In the genomic region with DNA sequence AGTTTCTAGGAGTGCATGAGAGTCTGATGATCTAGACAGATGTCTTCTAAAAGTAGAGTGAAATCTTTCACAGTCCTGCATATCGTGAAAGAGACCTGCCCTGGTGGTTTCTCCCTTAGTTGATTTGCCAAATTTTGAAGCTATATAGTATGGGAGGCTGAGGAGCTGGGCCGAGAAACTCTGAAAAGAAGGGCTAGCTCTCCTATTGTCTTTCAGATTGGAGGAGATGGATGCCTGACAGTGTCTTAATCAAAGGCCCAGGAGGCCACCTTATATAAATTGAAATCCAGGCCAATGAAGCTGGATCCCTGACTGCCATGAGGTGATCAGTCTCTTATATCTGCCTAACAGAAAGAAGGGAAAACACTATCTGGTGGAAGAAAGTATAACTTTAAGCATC, we compare ENCODE assay signal across 33 cellular contexts. TPM values are rescaled to one million over a fixed set of nuclear protein-coding genes. Genes with fewer than 3 reads are reported as not detected.
"Had no signal": no experiment of that assay in that cellular context is flagged by ENCODE, and none has a peak within 500 bp of the region (broad histone marks: within the 10 kb centered on the region; RNA-seq: fewer than 3 reads in every experiment).

No MANE protein-coding gene starts in this region.

- H3K4me3 Mint-ChIP-seq: mesothelial cell of epicardium; naive B cell; natural killer cell; nephron progenitor cell; neural progenitor cell; stimulated activated naive B cell treated with anti-CD40 and anti-IgM and Interleukin-4, amounts not matched to agents 10 μg/mL and 1 μg/mL and 100 μg/mL, for 72 hours had no signal

- H3K79me2 ChIP-seq: hepatocyte had no signal

- H3K9me3 ChIP-seq: neutrophil, right lobe of liver, upper lobe of right lung had no signal

- FAIRE-seq: urothelium cell line had no signal

- H3K4me1 Mint-ChIP-seq: mesothelial cell of epicardium, natural killer cell, nephron progenitor cell, neural progenitor cell had no signal

- H3K27ac ChIP-seq: hepatocyte, left ventricle myocardium inferior, neural progenitor cell, neutrophil, right atrium auricular region, right lobe of liver, suprapubic skin, thoracic aorta, tibial artery, upper lobe of right lung had no signal

- H3K27ac Mint-ChIP-seq: mesothelial cell of epicardium; natural killer cell; nephron progenitor cell; neural progenitor cell; progenitor cell of endocrine pancreas; stimulated activated naive B cell treated with anti-CD40 and anti-IgM and Interleukin-4, amounts not matched to agents 10 μg/mL and 1 μg/mL and 100 μg/mL, for 72 hours had no signal

- H3K4me1 ChIP-seq: left ventricle myocardium inferior, neural progenitor cell, right atrium auricular region, right lobe of liver, suprapubic skin, tibial artery, upper lobe of right lung had no signal

- H3K36me3 Mint-ChIP-seq: neural progenitor cell had no signal

- H3K36me3 ChIP-seq: left ventricle myocardium inferior, neural progenitor cell, neutrophil, right atrium auricular region, right lobe of liver, suprapubic skin, thoracic aorta, tibial artery, upper lobe of right lung had no signal

- ATAC-seq: natural killer cell; right lobe of liver; stimulated activated naive B cell treated with anti-CD40 and anti-IgM and Interleukin-4, amounts not matched to agents 10 μg/mL and 1 μg/mL and 100 μg/mL, for 72 hours; stimulated activated naive CD8-positive, alpha-beta T cell treated with anti-CD3 and anti-CD28 coated beads, Interleukin-15, Interleukin-2, amounts not matched to agents 100 U/mL and 50 U/mL, for 24 hours; upper lobe of right lung had no signal

- H3K4me3 ChIP-seq: hepatocyte, left ventricle myocardium inferior, lung, neural progenitor cell, right atrium auricular region, right lobe of liver, smooth muscle cell, suprapubic skin, thoracic aorta, tibial artery, upper lobe of right lung had no signal

- H3K27me3 Mint-ChIP-seq: naive B cell; progenitor cell of endocrine pancreas; stimulated activated naive B cell treated with anti-CD40 and anti-IgM and Interleukin-4, amounts not matched to agents 10 μg/mL and 1 μg/mL and 100 μg/mL, for 72 hours had no signal

- H3K4me2 ChIP-seq: hepatocyte, neural progenitor cell, smooth muscle cell had no signal

- H3K27me3 ChIP-seq: hepatocyte, neural progenitor cell, neutrophil, right atrium auricular region, right lobe of liver, suprapubic skin, tibial artery, upper lobe of right lung had no signal

- DNase-seq: islet precursor cell; left ventricle myocardium inferior; mesendoderm; naive B cell; natural killer cell; nephron progenitor cell; occipital lobe; right lobe of liver; stimulated activated CD4-positive, alpha-beta T cell treated with anti-CD3 and anti-CD28 coated beads, Interleukin-1b, Interleukin-23, amount 100 ng/mL, for 48 hours; stimulated activated CD4-positive, alpha-beta T cell treated with anti-CD3 and anti-CD28 coated beads, Interleukin-2, amount 100 ng/mL, for 48 hours; stimulated activated CD4-positive, alpha-beta T cell treated with anti-CD3 and anti-CD28 coated beads, Interleukin-4, amount 100 ng/mL, for 4 hours; stimulated activated CD8-positive, alpha-beta memory T cell treated with anti-CD3 and anti-CD28 coated beads, Interleukin-4, amount 100 ng/mL, for 48 hours; stimulated activated naive B cell treated with anti-CD40 and anti-IgM and Interleukin-4, amounts not matched to agents 10 μg/mL and 1 μg/mL and 100 μg/mL, for 72 hours; stimulated activated naive CD8-positive, alpha-beta T cell treated with anti-CD3 and anti-CD28 coated beads, Interleukin-15, Interleukin-2, amounts not matched to agents 100 U/mL and 50 U/mL, for 24 hours; tibial artery; trophoblast cell; upper lobe of right lung had no signal

- H2AFZ ChIP-seq: hepatocyte, neural progenitor cell had no signal

- H3K9ac ChIP-seq: neural progenitor cell had no signal

RNA-seq across cellular contexts. Expression of gene CD84, which starts 18.4 kb away (rescaled TPM):
- total RNA-seq: kidney epithelial cell, mesothelial cell of epicardium, osteocyte, progenitor cell of endocrine pancreas, pulmonary artery endothelial cell, renal cortical epithelial cell, smooth muscle cell had no signal
- polyA plus RNA-seq: smooth muscle cell had no signal

RNA-seq across cellular contexts. Expression of gene SLAMF1, which starts 49.1 kb away (rescaled TPM):
- total RNA-seq: kidney epithelial cell, left ventricle myocardium inferior, mesothelial cell of epicardium, occipital lobe, osteocyte, progenitor cell of endocrine pancreas, pulmonary artery endothelial cell, renal cortical epithelial cell, skeletal muscle tissue, smooth muscle cell, suprapubic skin had no signal
- polyA plus RNA-seq: smooth muscle cell had no signal
